Comparison of ENCODE assay signal across 8 cellular contexts in the genomic region with DNA sequence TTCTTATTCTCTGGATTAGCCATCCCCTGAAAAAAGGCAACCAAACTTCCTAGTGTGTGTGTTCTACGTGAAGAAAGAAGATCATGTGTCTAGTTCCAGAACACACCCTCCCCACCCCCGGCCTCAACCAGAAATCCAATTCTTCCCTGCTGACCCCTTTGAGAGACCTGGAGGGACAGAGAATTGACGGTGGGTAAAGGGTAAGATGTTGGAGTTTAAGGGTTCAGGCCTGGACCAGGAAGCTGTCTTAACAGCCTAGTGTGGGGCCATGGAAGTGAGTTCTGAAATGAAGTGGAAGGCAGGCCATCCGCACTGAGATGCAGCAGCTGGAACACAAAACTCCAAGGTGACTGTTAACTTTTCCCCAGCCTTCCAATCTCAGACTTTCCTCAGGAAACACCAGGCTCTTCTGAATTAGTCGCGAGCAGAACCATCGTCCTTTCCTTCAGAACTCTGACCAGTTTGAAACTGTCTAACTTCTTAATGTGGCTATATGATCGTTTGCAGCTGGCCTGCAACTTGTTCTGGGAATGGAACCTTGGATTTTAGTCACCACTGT. TPM values are rescaled to one million over a fixed set of nuclear protein-coding genes. Genes with fewer than 3 reads are reported as not detected.
DNase-seq lines count a peak whose midpoint lies in the region; TF ChIP-seq lines count a peak whose summit lies in the region.

No MANE protein-coding gene starts in this region.

- H3K4me1 ChIP-seq in testis: peaks cover 17% of the 10 kb centered on the region

- peak overlapping the region; percentile 76 for H3K4me3 ChIP-seq in kidney epithelial cell (ENCODE audit: low read depth, low read length)
- H3K4me3 ChIP-seq in testis: peak overlapping the region; percentile 86 to 93

- TF ChIP-seq CTCF in kidney epithelial cell (IDR thresholded peaks at IDR 0.05; ENCODE audit: insufficient read depth, low read length, poor library complexity, severe bottlenecking) (no peak), testis (IDR thresholded peaks at IDR 0.05) (no peak)

- H3K9me3 ChIP-seq in testis: no peaks in the 10 kb centered on the region

- peaks cover 2% of the 10 kb centered on the region for H3K36me3 ChIP-seq in kidney epithelial cell (ENCODE audit: control insufficient read depth, insufficient read depth, low read length)
- no peaks in the 10 kb centered on the region for H3K36me3 ChIP-seq in testis (ENCODE audit: low read depth, missing control alignments)

- no peak for TF ChIP-seq POLR2A in testis (IDR thresholded peaks at IDR 0.05)

- intact Hi-C loops in testis (cut with DNase I; ENCODE audit: low total_unique reads): no loop called here

- DNase-seq in DMS 273 (lab: John Stamatoyannopoulos, UW; ENCODE audit: unreplicated experiment) (peak; percentile 34), DMS 273 treated with DMSO at 0.1 percent for 48 hours (lab: John Stamatoyannopoulos, UW) (no peak), kidney epithelial cell (ENCODE audit: low read depth) (no peak), testis (no peak), mucosa of gallbladder (ENCODE audit: low spot score) (no peak), D341Med (ENCODE audit: low spot score) (no peak), NCI-H1417 (lab: John Stamatoyannopoulos, UW) (no peak)

- H3K27me3 ChIP-seq in kidney epithelial cell (ENCODE audit: control insufficient read depth, insufficient read depth, low read length) (no peaks in the 10 kb centered on the region), testis (no peaks in the 10 kb centered on the region)

- peak overlapping the region; percentile 38 for H3K27ac ChIP-seq in angular gyrus (ENCODE audit: low read depth, low read length)
- peak overlapping the region; percentile 12 to 89 for H3K27ac ChIP-seq in testis

- WGBS in testis, 2 donors: 23 to 26% methylated on average over 8 of the region's 8 CpGs

RNA-seq across cellular contexts. Expression of gene RPL37A, which starts 0.8 kb away (rescaled TPM):
- total RNA-seq in kidney epithelial cell: 2,564 and 2,634 TPM in 2 replicates
- 1,000 to 10,000 TPM in 1 of 2 donors, 100 to 1,000 TPM in 1; 806 to 1,188 TPM for total RNA-seq in testis
- polyA plus RNA-seq in testis (ENCODE audit: insufficient read depth, low read depth, low replicate concordance): 2,664 TPM
- total RNA-seq in mucosa of gallbladder: 1,676 TPM
